Comparison of ENCODE assay signal across 14 cellular contexts in the genomic region with DNA sequence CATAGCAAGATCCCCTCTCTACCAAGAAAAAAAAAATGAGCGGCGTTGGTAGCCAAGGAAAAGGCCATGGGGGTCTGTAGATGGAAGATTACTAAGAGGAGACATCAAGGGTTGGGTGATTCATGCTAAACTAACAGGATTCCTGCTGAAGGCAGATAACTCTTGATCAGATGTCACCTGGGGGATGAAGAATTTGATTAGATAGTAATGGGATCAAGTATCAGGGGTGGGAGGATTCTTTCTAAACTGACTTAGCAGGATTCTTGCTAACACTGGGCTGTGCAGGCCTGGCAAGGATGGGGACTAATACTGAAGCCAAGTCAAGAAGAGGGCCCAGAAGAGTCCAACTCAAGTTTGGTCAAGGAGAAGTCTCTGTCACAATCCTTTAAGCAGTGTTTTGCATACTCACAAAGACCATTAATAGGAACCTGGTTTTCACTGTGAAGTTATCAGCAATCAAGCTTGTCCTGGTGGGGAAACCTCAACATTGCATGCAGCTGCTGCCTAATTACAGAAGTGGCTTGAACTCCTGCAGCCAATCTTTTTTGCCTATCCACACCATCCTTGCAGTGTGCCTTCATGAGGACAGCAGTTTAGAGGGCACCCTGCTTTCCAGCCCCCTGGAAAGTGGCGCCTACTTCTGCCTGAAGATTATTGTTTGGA.
DNase-seq lines count a peak whose midpoint lies in the region; ATAC-seq, FAIRE-seq and TF ChIP-seq lines count a peak whose summit lies in the region.
"Had no signal": no experiment of that assay in that cellular context is flagged by ENCODE, and none has a peak within 500 bp of the region (broad histone marks: within the 10 kb centered on the region; RNA-seq: fewer than 3 reads in every experiment).

No MANE protein-coding gene starts in this region.

- H3K9ac ChIP-seq in MM.1S (ENCODE audit: low read length) (no peak overlapping the region), H1 (replicated peaks in 1 of 4; ENCODE audit: extremely low read depth in 1 of 4, low read depth in 3 of 4, low read length in 3 of 4) (no peak overlapping the region)

- H2BK15ac ChIP-seq in H1 (ENCODE audit: low read length): no peak overlapping the region

- peak; percentile 32 for FAIRE-seq in H1 (lab: Jason Lieb, UNC)
- FAIRE-seq: pancreas had no signal

- H4K20me1 ChIP-seq in MM.1S (ENCODE audit: insufficient read depth, low read length) (no peaks in the 10 kb centered on the region), H1 (replicated peaks in 1 of 2; ENCODE audit: control insufficient read depth in 1 of 2, insufficient read depth in 2 of 2, low read length in 2 of 2) (no peaks in the 10 kb centered on the region)

- no peak overlapping the region for H3K56ac ChIP-seq in H1 (replicated peaks; ENCODE audit: insufficient read length, low read depth, low read length)

- H3K9me3 Mint-ChIP-seq in stimulated activated naive CD8-positive, alpha-beta T cell treated with anti-CD3 and anti-CD28 coated beads, Interleukin-15, amount 100 ng/mL, for 72 hours: no peaks in the 10 kb centered on the region
- H3K9me3 Mint-ChIP-seq: activated naive CD8-positive, alpha-beta T cell treated with anti-CD3 and anti-CD28 coated beads for 36 hours had no signal

- no peak overlapping the region for H3K18ac ChIP-seq in H1 (ENCODE audit: extremely low read depth, low read length)

- no peak overlapping the region for H4K5ac ChIP-seq in H1 (ENCODE audit: insufficient read length, low read depth, low read length)

- CTCF ChIA-PET in H1 (lab: Charles Lee; ENCODE audit: partially characterized antibody): interaction anchor here (0.6 to 2.2 kb wide), 13 partner anchors 8 to 140 kb away, joined by 3 to 6 read pairs (median 4); no protein-coding TSS in a partner anchor

- no peaks in the 10 kb centered on the region for H3K9me2 ChIP-seq in MM.1S (replicated peaks; ENCODE audit: insufficient read depth, low read length)

- intact Hi-C loops in sigmoid colon (cut with DNase I): no loop called here

- no peaks in the 10 kb centered on the region for H3K4me1 Mint-ChIP-seq in stimulated activated naive CD8-positive, alpha-beta T cell treated with anti-CD3 and anti-CD28 coated beads, Interleukin-15, amount 100 ng/mL, for 72 hours

- H3K4me3 Mint-ChIP-seq in stimulated activated naive CD8-positive, alpha-beta T cell treated with anti-CD3 and anti-CD28 coated beads, Interleukin-15, amount 100 ng/mL, for 72 hours: no peak overlapping the region
- H3K4me3 Mint-ChIP-seq: activated naive CD8-positive, alpha-beta T cell treated with anti-CD3 and anti-CD28 coated beads for 36 hours had no signal

- H3K9me3 ChIP-seq in MM.1S (replicated peaks; ENCODE audit: insufficient read depth, low read length) (no peaks in the 10 kb centered on the region), H1 (ENCODE audit: insufficient read depth in 2 of 2, low read depth in 1 of 2, low read length in 1 of 2) (no peaks in the 10 kb centered on the region), sigmoid colon (no peaks in the 10 kb centered on the region)
- H3K9me3 ChIP-seq: pancreas, SJCRH30, uterus had no signal

- no peak overlapping the region for H2AK5ac ChIP-seq in H1 (ENCODE audit: low read depth, low read length)

- H2AFZ ChIP-seq in MM.1S (ENCODE audit: low read length) (no peak overlapping the region), H1 (ENCODE audit: low read length) (no peak overlapping the region)

- H3K79me2 ChIP-seq in MM.1S (ENCODE audit: low read length): no peaks in the 10 kb centered on the region
- peaks cover 0 to under 1% of the 10 kb centered on the region in 2 experiments; a peak in 1 of 4 replicates for H3K79me2 ChIP-seq in H1 (ENCODE audit: control insufficient read depth in 1 of 2, insufficient read depth in 2 of 2, low read length in 2 of 2)

- H3K23ac ChIP-seq in H1 (ENCODE audit: insufficient read length): no peak overlapping the region

- no peak overlapping the region for H3K14ac ChIP-seq in H1 (ENCODE audit: insufficient read length)

- H3K4ac ChIP-seq in H1 (replicated peaks; ENCODE audit: insufficient read length, low read depth, low read length): no peak overlapping the region

- H4K8ac ChIP-seq in H1 (ENCODE audit: extremely low read depth, insufficient read depth, low read length): no peak overlapping the region

- H2BK12ac ChIP-seq in H1 (ENCODE audit: low read depth, low read length): no peak overlapping the region

- H2BK120ac ChIP-seq in H1 (replicated peaks; ENCODE audit: low read depth, low read length): no peak overlapping the region

- no peak for TF ChIP-seq POLR2A in H1 (IDR thresholded peaks at IDR 0.05; ENCODE audit: control extremely low read depth in 1 of 2, low read depth in 2 of 2, low read length in 2 of 2)
- no peak for TF ChIP-seq POLR2A in sigmoid colon (IDR thresholded peaks at IDR 0.05)

- no peak; a peak in 1 of 4 replicates for TF ChIP-seq RAD21 in H1 (IDR thresholded peaks at IDR 0.05 in 1 of 2, conservative IDR thresholded peaks at IDR 0.05 in 1 of 2; ENCODE audit: low read depth in 2 of 2, low read length in 2 of 2)

- H3K27me3 ChIP-seq in MM.1S (replicated peaks; ENCODE audit: insufficient read depth, low read length) (no peaks in the 10 kb centered on the region), H1 (replicated peaks in 1 of 4; ENCODE audit: control insufficient read depth in 3 of 4, extremely low read depth in 1 of 4, insufficient read depth in 3 of 4, low read length in 3 of 4) (0 out of 7 replicates have a peak, but pooled peaks cover 0 to under 1% (median 0%) of the 10 kb centered on the region in 4 experiments), sigmoid colon (no peaks in the 10 kb centered on the region)
- H3K27me3 ChIP-seq: pancreas, SJCRH30, uterus had no signal

- H4K91ac ChIP-seq in H1 (replicated peaks; ENCODE audit: insufficient read length, low read length): no peak overlapping the region

- H2BK5ac ChIP-seq in H1 (ENCODE audit: low read depth, low read length): no peak overlapping the region

- no peaks in the 10 kb centered on the region for H3F3A ChIP-seq in MM.1S (ENCODE audit: insufficient read depth, low read length)

- H3K4me1 ChIP-seq in MM.1S (ENCODE audit: low read length): no peaks in the 10 kb centered on the region
- H3K4me1 ChIP-seq in H1 (replicated peaks in 1 of 4; ENCODE audit: control insufficient read depth in 3 of 4, insufficient read depth in 4 of 4, low read length in 3 of 4): peaks cover 4 to 10% (median 7%) of the 10 kb centered on the region in 4 experiments; a peak in 5 of 7 replicates
- H3K4me1 ChIP-seq in sigmoid colon: peaks cover 0 to 12% (median 0%) of the 10 kb centered on the region in 4 donors
- H3K4me1 ChIP-seq: pancreas, SJCRH30, uterus had no signal

- H3K27ac Mint-ChIP-seq in stimulated activated naive CD8-positive, alpha-beta T cell treated with anti-CD3 and anti-CD28 coated beads, Interleukin-15, amount 100 ng/mL, for 72 hours: peak overlapping the region in 1 of 2 donors; percentile 15
- H3K27ac Mint-ChIP-seq: activated naive CD8-positive, alpha-beta T cell treated with anti-CD3 and anti-CD28 coated beads for 36 hours had no signal

- TF ChIP-seq EP300 in H1 (IDR thresholded peaks at IDR 0.05; ENCODE audit: borderline replicate concordance in 1 of 2, low read depth in 2 of 2, low read length in 2 of 2) (no peak), sigmoid colon (IDR thresholded peaks at IDR 0.05) (no peak)

- no peak for DNase-seq in stimulated activated naive CD8-positive, alpha-beta T cell treated with anti-CD3 and anti-CD28 coated beads, Interleukin-15, Interleukin-2, amounts not matched to agents 100 U/mL and 50 U/mL, for 24 hours
- DNase-seq in stimulated activated naive CD8-positive, alpha-beta T cell treated with anti-CD3 and anti-CD28 coated beads, Interleukin-15, amount 100 ng/mL, for 72 hours: no peak
- DNase-seq in MM.1S (no peak), H1 (ENCODE audit: low read depth in 1 of 2, low spot score in 2 of 2) (no peak), H4 (ENCODE audit: low spot score) (no peak), sigmoid colon (no peak)
- DNase-seq: activated naive CD8-positive, alpha-beta T cell treated with anti-CD3 and anti-CD28 coated beads for 36 hours; pancreas; SJCRH30; stimulated activated CD4-positive, alpha-beta T cell treated with anti-CD3 and anti-CD28 coated beads, Interleukin-2, amount 100 ng/mL, for 24 hours; uterus had no signal

- H3K79me1 ChIP-seq in H1 (ENCODE audit: low read depth, low read length): no peaks in the 10 kb centered on the region; the same call in none of the 2 replicates

- H3K23me2 ChIP-seq in H1 (ENCODE audit: low read depth, low read length): no peaks in the 10 kb centered on the region

- no peaks in the 10 kb centered on the region for H3K36me3 ChIP-seq in MM.1S (replicated peaks; ENCODE audit: insufficient read depth, low read length)
- no peaks in the 10 kb centered on the region for H3K36me3 ChIP-seq in H1 (ENCODE audit: control insufficient read depth in 2 of 4, insufficient read depth in 4 of 4, low read length in 3 of 4)
- H3K36me3 ChIP-seq in sigmoid colon: no peaks in the 10 kb centered on the region
- H3K36me3 ChIP-seq: pancreas, SJCRH30, uterus had no signal

- H3K4me2 ChIP-seq in MM.1S (ENCODE audit: low read depth, low read length): no peak overlapping the region
- H3K4me2 ChIP-seq in H1 (ENCODE audit: insufficient read depth in 1 of 2, low read depth in 2 of 2, low read length in 2 of 2): no peak overlapping the region

- no peak overlapping the region for H2BK20ac ChIP-seq in H1 (ENCODE audit: low read length)

- POLR2A ChIA-PET in H1 (lab: Charles Lee; ENCODE audit: partially characterized antibody): no interaction called here

- H3K27ac ChIP-seq in MM.1S (ENCODE audit: low read length) (no peak overlapping the region), H1 (ENCODE audit: low read depth, low read length) (no peak overlapping the region), sigmoid colon (no peak overlapping the region)
- H3K27ac ChIP-seq: pancreas, SJCRH30, uterus had no signal

- H3K27me3 Mint-ChIP-seq in stimulated activated naive CD8-positive, alpha-beta T cell treated with anti-CD3 and anti-CD28 coated beads, Interleukin-15, amount 100 ng/mL, for 72 hours: no peaks in the 10 kb centered on the region

- WGBS in H1 (ENCODE audit: extremely low coverage in 1 of 2, insufficient coverage in 1 of 2, insufficient read length in 1 of 2, insufficient replicate concordance in 2 of 2, low coverage in 1 of 2, low lambda C conversion rate in 2 of 2, missing lambda C conversion rate in 1 of 2), 2 experiments: 92% methylated on average over 3 of the region's 3 CpGs; no CpG with 5 or more reads in 1 of the 2 experiments
- WGBS in sigmoid colon, 2 donors: 98 to 99% methylated on average over 3 of the region's 3 CpGs

- TF ChIP-seq CTCF in MM.1S (IDR thresholded peaks at IDR 0.05; ENCODE audit: low read length): peak; percentile 12; the same call in 1 of the 2 replicates
- TF ChIP-seq CTCF in H1 (IDR thresholded peaks at IDR 0.05; ENCODE audit: control extremely low read depth in 1 of 3, insufficient read depth in 1 of 3, low read depth in 1 of 3, low read length in 3 of 3): peak in 1 of 3 experiments; percentile 55; a peak in 1 of 4 replicates
- TF ChIP-seq CTCF in sigmoid colon (IDR thresholded peaks at IDR 0.05): no peak

- peak; percentile 14 for ATAC-seq in stimulated activated naive CD8-positive, alpha-beta T cell treated with anti-CD3 and anti-CD28 coated beads, Interleukin-15, Interleukin-2, amounts not matched to agents 100 U/mL and 50 U/mL, for 24 hours
- no peak for ATAC-seq in stimulated activated naive CD8-positive, alpha-beta T cell treated with anti-CD3 and anti-CD28 coated beads, Interleukin-15, amount 100 ng/mL, for 72 hours
- ATAC-seq in GM19328 (IDR thresholded peaks at IDR 0.05; ENCODE audit: unreplicated experiment) (no peak), HG02623 (IDR thresholded peaks at IDR 0.05; ENCODE audit: unreplicated experiment) (no peak)
- ATAC-seq: esophagus mucosa, pancreas had no signal

- H3K4me3 ChIP-seq in MM.1S (ENCODE audit: low read length) (no peak overlapping the region), H1 (ENCODE audit: extremely low read depth in 1 of 4, insufficient read depth in 2 of 4, low read depth in 3 of 4, low read length in 4 of 4) (no peak overlapping the region), sigmoid colon (no peak overlapping the region)
- H3K4me3 ChIP-seq: pancreas, SJCRH30, uterus had no signal
